ENCODE assay signal across 23 cellular contexts in genomic region chr1:184545601-184546000, GRCh38.
DNase-seq lines count a peak whose midpoint lies in the region; ATAC-seq, FAIRE-seq and TF ChIP-seq lines count a peak whose summit lies in the region.
"Had no signal": no experiment of that assay in that cellular context is flagged by ENCODE, and none has a peak within 500 bp of the region (broad histone marks: within the 10 kb centered on the region; RNA-seq: fewer than 3 reads in every experiment).

No MANE protein-coding gene starts in this region.

- H3K4me3 ChIP-seq in astrocyte (ENCODE audit: insufficient read depth, low read depth, low read length) = no peak overlapping the region
- no peak overlapping the region for H3K4me3 ChIP-seq in fibroblast of lung (replicated peaks in 1 of 4; ENCODE audit: control extremely low read depth in 1 of 4, insufficient read depth in 1 of 4, low read depth in 3 of 4, low read length in 4 of 4)

- no peak overlapping the region for H3K27ac Mint-ChIP-seq in astrocyte (ENCODE audit: unreplicated experiment)
- H3K27ac Mint-ChIP-seq: dendritic cell treated with granulocyte-macrophage colony-stimulating factor and Interleukin-4, amounts not matched to agents 40 ng/mL and 50 ng/mL, for 4 days had no signal

- H3K4me1 Mint-ChIP-seq in astrocyte (ENCODE audit: low read depth, unreplicated experiment) = peaks cover 8% of the 10 kb centered on the region

- FAIRE-seq in astrocyte (lab: Jason Lieb, UNC) = no peak
- FAIRE-seq: G401.6, GM12892 had no signal

- H3K9ac ChIP-seq in astrocyte (ENCODE audit: low read length) = no peak overlapping the region
- H3K9ac ChIP-seq in fibroblast of lung (ENCODE audit: insufficient read depth, low read length) = no peak overlapping the region
- H3K9ac ChIP-seq: KMS-11, SK-N-SH had no signal

- TF ChIP-seq CTCF in astrocyte (IDR thresholded peaks at IDR 0.05; ENCODE audit: insufficient read depth, low read depth, low read length) (no peak), fibroblast of lung (conservative IDR thresholded peaks at IDR 0.05 in 1 of 2, IDR thresholded peaks at IDR 0.05 in 1 of 2; ENCODE audit: low read depth in 1 of 2, low read length in 2 of 2) (no peak)

- H3K79me2 ChIP-seq in astrocyte (ENCODE audit: insufficient read depth, low read length) (no peaks in the 10 kb centered on the region), fibroblast of lung (ENCODE audit: control insufficient read depth, insufficient read depth, low read length) (no peaks in the 10 kb centered on the region)

- H3K9me3 Mint-ChIP-seq in astrocyte (ENCODE audit: unreplicated experiment) = no peaks in the 10 kb centered on the region
- H3K9me3 Mint-ChIP-seq: dendritic cell treated with granulocyte-macrophage colony-stimulating factor and Interleukin-4, amounts not matched to agents 40 ng/mL and 50 ng/mL, for 4 days had no signal

- no peak overlapping the region for H2AFZ ChIP-seq in astrocyte (ENCODE audit: low read depth, low read length)
- no peak overlapping the region for H2AFZ ChIP-seq in fibroblast of lung (ENCODE audit: low read length)

- no peaks in the 10 kb centered on the region for H3K27me3 ChIP-seq in astrocyte (ENCODE audit: insufficient read depth, low read length)
- no peaks in the 10 kb centered on the region for H3K27me3 ChIP-seq in fibroblast of lung (ENCODE audit: control insufficient read depth, insufficient read depth, low read length)
- H3K27me3 ChIP-seq: neutrophil had no signal

- H3K4me2 ChIP-seq in astrocyte (ENCODE audit: low read length) (no peak overlapping the region), fibroblast of lung (ENCODE audit: extremely low read depth, insufficient read depth, low read length) (no peak overlapping the region)
- H3K4me2 ChIP-seq: KMS-11, SK-N-SH had no signal

- H3K27me3 Mint-ChIP-seq in astrocyte (ENCODE audit: low read depth, unreplicated experiment) = no peaks in the 10 kb centered on the region
- H3K27me3 Mint-ChIP-seq: dendritic cell treated with granulocyte-macrophage colony-stimulating factor and Interleukin-4, amounts not matched to agents 40 ng/mL and 50 ng/mL, for 4 days had no signal

- H3K36me3 Mint-ChIP-seq in astrocyte (ENCODE audit: low read depth, unreplicated experiment) = no peaks in the 10 kb centered on the region

- H4K20me1 ChIP-seq in astrocyte (ENCODE audit: insufficient read depth, low read length) (no peaks in the 10 kb centered on the region), fibroblast of lung (ENCODE audit: control insufficient read depth, extremely low read depth, insufficient read depth, low read length) (no peaks in the 10 kb centered on the region)

- H3K36me3 ChIP-seq in astrocyte (ENCODE audit: insufficient read depth, low read length) (no peaks in the 10 kb centered on the region), fibroblast of lung (ENCODE audit: control insufficient read depth, insufficient read depth, low read length) (no peaks in the 10 kb centered on the region)
- H3K36me3 ChIP-seq: neutrophil had no signal

- no peak overlapping the region for H3K4me3 Mint-ChIP-seq in astrocyte (ENCODE audit: unreplicated experiment)
- H3K4me3 Mint-ChIP-seq: dendritic cell treated with granulocyte-macrophage colony-stimulating factor and Interleukin-4, amounts not matched to agents 40 ng/mL and 50 ng/mL, for 4 days had no signal

- H3K4me1 ChIP-seq in astrocyte (ENCODE audit: insufficient read depth, low read length) = no peaks in the 10 kb centered on the region
- no peaks in the 10 kb centered on the region for H3K4me1 ChIP-seq in fibroblast of lung (ENCODE audit: control insufficient read depth, extremely low read depth, insufficient read depth, low read length)

- H3K9me3 ChIP-seq in astrocyte (ENCODE audit: insufficient read depth, low read depth, low read length) (no peaks in the 10 kb centered on the region), fibroblast of lung (ENCODE audit: control insufficient read depth, insufficient read depth, low read depth, low read length) (no peaks in the 10 kb centered on the region)
- H3K9me3 ChIP-seq: neutrophil, SK-N-SH had no signal

- intact Hi-C loops in sciatic nerve (cut with DNase I) (no loop called here), posterior vena cava (cut with DNase I) (no loop called here)

- peak; percentile 26 for ATAC-seq in sciatic nerve
- no peak for ATAC-seq in HG03280 (IDR thresholded peaks at IDR 0.05; ENCODE audit: unreplicated experiment)
- ATAC-seq: left colon had no signal

- H3K27ac ChIP-seq in astrocyte (ENCODE audit: low read depth, low read length) (no peak overlapping the region), fibroblast of lung (ENCODE audit: insufficient read depth, low read length) (no peak overlapping the region)
- H3K27ac ChIP-seq: KMS-11, neutrophil had no signal

- DNase-seq in EH (ENCODE audit: low read depth) = peak; percentile 80
- DNase-seq in astrocyte (ENCODE audit: low read depth) = peak; percentile 40
- peak; percentile 18 to 61 for DNase-seq in fibroblast of lung (ENCODE audit: low read depth in 2 of 2)
- no peak for DNase-seq in sciatic nerve (ENCODE audit: low spot score)
- DNase-seq in NCI-H748 treated with DMSO at 0.1 percent for 48 hours (lab: John Stamatoyannopoulos, UW) = no peak
- DNase-seq in posterior vena cava (ENCODE audit: low spot score) = no peak
- DNase-seq in SHP77 treated with DMSO at 0.1 percent for 48 hours (lab: John Stamatoyannopoulos, UW) = no peak
- DNase-seq: activated CD4-positive, alpha-beta T cell treated with anti-CD3 and anti-CD28 coated beads for 48 hours; activated CD8-positive, alpha-beta memory T cell treated with anti-CD3 and anti-CD28 coated beads, Interleukin-2, amount 50 U/mL, for 4 hours; aorta; Calu3; GOT3; left colon; NCI-H1048; NCI-H69; OCI-M1; SK-N-SH had no signal

Comparison
In these comparisons a context has a peak if more than half of its experiments do, and no peak if none do; other contexts are left out.
1. DNase-seq: peak in EH (single experiment), astrocyte (single experiment) and fibroblast of lung (2 of 2); none in sciatic nerve (single experiment), NCI-H748 treated with DMSO at 0.1 percent for 48 hours (single experiment), posterior vena cava (single experiment) and SHP77 treated with DMSO at 0.1 percent for 48 hours (single experiment).